In genomic region chrX:115564243-115564642, GRCh38 we compare ENCODE assay signal across 18 cellular contexts. TPM values are rescaled to one million over a fixed set of nuclear protein-coding genes. Genes with fewer than 3 reads are reported as not detected.
DNase-seq lines count a peak whose midpoint lies in the region; ATAC-seq, FAIRE-seq and TF ChIP-seq lines count a peak whose summit lies in the region.
"Had no signal": no experiment of that assay in that cellular context is flagged by ENCODE, and none has a peak within 500 bp of the region (broad histone marks: within the 10 kb centered on the region; RNA-seq: fewer than 3 reads in every experiment).

No MANE protein-coding gene starts in this region.

- no peak overlapping the region for H3K4ac ChIP-seq in H1 (replicated peaks; ENCODE audit: insufficient read length, low read depth, low read length)

- H4K5ac ChIP-seq in H1 (ENCODE audit: insufficient read length, low read depth, low read length) = no peak overlapping the region

- no peak for TF ChIP-seq RAD21 in H1 (IDR thresholded peaks at IDR 0.05 in 1 of 2, conservative IDR thresholded peaks at IDR 0.05 in 1 of 2; ENCODE audit: low read depth in 2 of 2, low read length in 2 of 2)

- TF ChIP-seq CTCF in AG04450 (IDR thresholded peaks at IDR 0.05; ENCODE audit: low read depth, low read length) (no peak), PC-3 (conservative IDR thresholded peaks at IDR 0.05; ENCODE audit: low read depth, low read length) (no peak), H1 (IDR thresholded peaks at IDR 0.05; ENCODE audit: control extremely low read depth in 1 of 3, insufficient read depth in 1 of 3, low read depth in 1 of 3, low read length in 3 of 3) (no peak), nephron (IDR thresholded peaks at IDR 0.05; ENCODE audit: unreplicated experiment in 3 of 3) (no peak)

- no peak for TF ChIP-seq POLR2A in H1 (IDR thresholded peaks at IDR 0.05; ENCODE audit: control extremely low read depth in 1 of 2, low read depth in 2 of 2, low read length in 2 of 2)

- TF ChIP-seq EP300 in H1 (IDR thresholded peaks at IDR 0.05; ENCODE audit: borderline replicate concordance in 1 of 2, low read depth in 2 of 2, low read length in 2 of 2) = no peak

- H3K4me3 Mint-ChIP-seq in nephron = peak overlapping the region; percentile 21 to 100 (median 99)
- H3K4me3 Mint-ChIP-seq in activated naive CD4-positive, alpha-beta T cell treated with anti-CD3 and anti-CD28 coated beads for 36 hours = no peak overlapping the region
- H3K4me3 Mint-ChIP-seq: activated CD8-positive, alpha-beta T cell treated with anti-CD3 and anti-CD28 coated beads, Interleukin-2, amount 10 ng/mL, durations not matched to agents 7 days and 5 days; IgD-negative memory B cell had no signal

- H4K20me1 ChIP-seq in PC-3 (ENCODE audit: low read length) (peaks cover 25% of the 10 kb centered on the region), H1 (replicated peaks in 1 of 2; ENCODE audit: control insufficient read depth in 1 of 2, insufficient read depth in 2 of 2, low read length in 2 of 2) (no peaks in the 10 kb centered on the region)

- H4K91ac ChIP-seq in H1 (replicated peaks; ENCODE audit: insufficient read length, low read length) = no peak overlapping the region

- ATAC-seq in PC-3 = no peak
- no peak for ATAC-seq in HG02981 (IDR thresholded peaks at IDR 0.05; ENCODE audit: unreplicated experiment)
- ATAC-seq: activated CD8-positive, alpha-beta T cell treated with anti-CD3 and anti-CD28 coated beads, Interleukin-2, amount 10 ng/mL, durations not matched to agents 7 days and 5 days; Right ventricle myocardium inferior had no signal

- no peak overlapping the region for H2BK120ac ChIP-seq in H1 (replicated peaks; ENCODE audit: low read depth, low read length)

- H3K14ac ChIP-seq in H1 (ENCODE audit: insufficient read length) = no peak overlapping the region

- FAIRE-seq in H1 (lab: Jason Lieb, UNC) = no peak
- FAIRE-seq: urothelium cell line had no signal

- CTCF ChIA-PET in AG04450 (lab: Charles Lee) (no interaction called here), PC-3 (lab: Charles Lee) (no interaction called here), H1 (lab: Charles Lee; ENCODE audit: partially characterized antibody) (interaction anchor here (1.6 kb wide), 1 partner anchor 233 kb away, joined by 7 read pairs; no protein-coding TSS in a partner anchor)
- CTCF ChIA-PET in activated naive CD4-positive, alpha-beta T cell treated with anti-CD3 and anti-CD28 coated beads for 36 hours (lab: Charles Lee) = no interaction called here

- BruUV-seq in PC-3 (replicated peaks; lab: Mats Ljungman, UMichigan) = no TSS peak

- no peak overlapping the region for H3K23ac ChIP-seq in H1 (ENCODE audit: insufficient read length)

- H3K9me3 Mint-ChIP-seq in nephron = no peaks in the 10 kb centered on the region
- H3K9me3 Mint-ChIP-seq in activated naive CD4-positive, alpha-beta T cell treated with anti-CD3 and anti-CD28 coated beads for 36 hours = no peaks in the 10 kb centered on the region

- peaks cover 4% of the 10 kb centered on the region for H3F3A ChIP-seq in PC-3 (ENCODE audit: low read length, unreplicated experiment)

- H3K56ac ChIP-seq in H1 (replicated peaks; ENCODE audit: insufficient read length, low read depth, low read length) = no peak overlapping the region

- no peak overlapping the region for H2BK20ac ChIP-seq in H1 (ENCODE audit: low read length)

- H3K27me3 ChIP-seq in AG04450 (ENCODE audit: control insufficient read depth, insufficient read depth, low read length) (no peaks in the 10 kb centered on the region), PC-3 (ENCODE audit: low read length) (no peaks in the 10 kb centered on the region), H1 (replicated peaks in 1 of 4; ENCODE audit: control insufficient read depth in 3 of 4, extremely low read depth in 1 of 4, insufficient read depth in 3 of 4, low read length in 3 of 4) (no peaks in the 10 kb centered on the region)

- no peak overlapping the region for H2BK15ac ChIP-seq in H1 (ENCODE audit: low read length)

- WGBS in H1 (ENCODE audit: extremely low coverage in 1 of 2, insufficient coverage in 1 of 2, insufficient read length in 1 of 2, insufficient replicate concordance in 2 of 2, low coverage in 1 of 2, low lambda C conversion rate in 2 of 2, missing lambda C conversion rate in 1 of 2), 2 experiments = 85% methylated on average over 2 of the region's 2 CpGs; no CpG with 5 or more reads in 1 of the 2 experiments

- no peak overlapping the region for H4K8ac ChIP-seq in H1 (ENCODE audit: extremely low read depth, insufficient read depth, low read length)

- peak overlapping the region in 2 of 3 experiments; percentile 45 to 99 for H3K27ac Mint-ChIP-seq in nephron
- no peak overlapping the region for H3K27ac Mint-ChIP-seq in activated naive CD4-positive, alpha-beta T cell treated with anti-CD3 and anti-CD28 coated beads for 36 hours
- H3K27ac Mint-ChIP-seq: activated CD8-positive, alpha-beta T cell treated with anti-CD3 and anti-CD28 coated beads, Interleukin-2, amount 10 ng/mL, durations not matched to agents 7 days and 5 days; IgD-negative memory B cell had no signal

- H3K79me1 ChIP-seq in H1 (ENCODE audit: low read depth, low read length) = no peaks in the 10 kb centered on the region

- H3K4me2 ChIP-seq in PC-3 (ENCODE audit: low read length) (peak overlapping the region; percentile 90), H1 (ENCODE audit: insufficient read depth in 1 of 2, low read depth in 2 of 2, low read length in 2 of 2) (peak overlapping the region; percentile 21 to 84; a peak in 2 of 4 replicates)

- no peak overlapping the region for H2BK12ac ChIP-seq in H1 (ENCODE audit: low read depth, low read length)

- H3K4me3 ChIP-seq in AG04450 (ENCODE audit: low read depth, low read length) (peak overlapping the region; percentile 18; the same call in 1 of the 2 replicates), PC-3 (ENCODE audit: low read length) (peak overlapping the region; percentile 93), H1 (ENCODE audit: extremely low read depth in 1 of 4, insufficient read depth in 2 of 4, low read depth in 3 of 4, low read length in 4 of 4) (peak overlapping the region in 1 of 4 experiments; percentile 83; a peak in 3 of 8 replicates)
- H3K4me3 ChIP-seq: colonic mucosa, prostate gland had no signal

- H3K9me3 ChIP-seq in AG04450 (ENCODE audit: control insufficient read depth, insufficient read depth, low read length) = no peaks in the 10 kb centered on the region
- no peaks in the 10 kb centered on the region for H3K9me3 ChIP-seq in PC-3 (ENCODE audit: low read length)
- no peaks in the 10 kb centered on the region for H3K9me3 ChIP-seq in H1 (ENCODE audit: insufficient read depth in 2 of 2, low read depth in 1 of 2, low read length in 1 of 2)
- H3K9me3 ChIP-seq: colonic mucosa, prostate gland had no signal

- H3K27ac ChIP-seq in AG04450 (ENCODE audit: low read depth, low read length) = no peak overlapping the region
- peak overlapping the region; percentile 95 for H3K27ac ChIP-seq in PC-3 (ENCODE audit: low read length)
- no peak overlapping the region for H3K27ac ChIP-seq in H1 (ENCODE audit: low read depth, low read length)
- H3K27ac ChIP-seq: colonic mucosa, prostate gland had no signal

- H2AFZ ChIP-seq in PC-3 (ENCODE audit: low read length) (no peak overlapping the region), H1 (ENCODE audit: low read length) (no peak overlapping the region)

- intact Hi-C loops in PC-3 (cut with micrococcal nuclease) = loop anchor here (1.0 to 5.0 kb wide), 3 partner anchors 217 to 337 kb away; no protein-coding TSS in a partner anchor
- intact Hi-C loops in activated naive CD4-positive, alpha-beta T cell treated with anti-CD3 and anti-CD28 coated beads for 36 hours (cut with micrococcal nuclease) = no loop called here

- H3K9me2 ChIP-seq in PC-3 (replicated peaks; ENCODE audit: low read length) = no peaks in the 10 kb centered on the region

- H3K4me1 Mint-ChIP-seq in nephron = peaks cover 71% of the 10 kb centered on the region
- no peaks in the 10 kb centered on the region for H3K4me1 Mint-ChIP-seq in activated naive CD4-positive, alpha-beta T cell treated with anti-CD3 and anti-CD28 coated beads for 36 hours (ENCODE audit: low read depth)

- no peak overlapping the region for H3K18ac ChIP-seq in H1 (ENCODE audit: extremely low read depth, low read length)

- H3K36me3 ChIP-seq in PC-3 (ENCODE audit: low read depth, low read length) (peaks cover 23% of the 10 kb centered on the region), H1 (ENCODE audit: control insufficient read depth in 2 of 4, insufficient read depth in 4 of 4, low read length in 3 of 4) (peaks cover 0 to 12% (median 0%) of the 10 kb centered on the region in 4 experiments; a peak in 2 of 8 replicates)
- H3K36me3 ChIP-seq: colonic mucosa, prostate gland had no signal

- POLR2A ChIA-PET in AG04450 (lab: Yijun Ruan, JAX) = no interaction called here
- POLR2A ChIA-PET in PC-3 (lab: Charles Lee; ENCODE audit: unreplicated experiment) = interaction anchor here (0.6 to 0.7 kb wide), 4 partner anchors 39 to 184 kb away, joined by 3 to 7 read pairs (median 4); no protein-coding TSS in a partner anchor
- POLR2A ChIA-PET in H1 (lab: Charles Lee; ENCODE audit: partially characterized antibody) = no interaction called here

- no peak overlapping the region for H2AK5ac ChIP-seq in H1 (ENCODE audit: low read depth, low read length)

- H3K27me3 Mint-ChIP-seq in nephron (ENCODE audit: low read depth) = peaks cover 3% of the 10 kb centered on the region
- peaks cover 17% of the 10 kb centered on the region for H3K27me3 Mint-ChIP-seq in activated naive CD4-positive, alpha-beta T cell treated with anti-CD3 and anti-CD28 coated beads for 36 hours (ENCODE audit: low read depth)

- peaks cover 13% of the 10 kb centered on the region for H3K36me3 Mint-ChIP-seq in nephron (ENCODE audit: low read depth)
- H3K36me3 Mint-ChIP-seq in activated naive CD4-positive, alpha-beta T cell treated with anti-CD3 and anti-CD28 coated beads for 36 hours (ENCODE audit: low read depth) = no peaks in the 10 kb centered on the region
- H3K36me3 Mint-ChIP-seq: IgD-negative memory B cell had no signal

- H3K4me1 ChIP-seq in PC-3 (ENCODE audit: insufficient read depth, low read length) (peaks cover 46% of the 10 kb centered on the region), H1 (replicated peaks in 1 of 4; ENCODE audit: control insufficient read depth in 3 of 4, insufficient read depth in 4 of 4, low read length in 3 of 4) (peaks cover 0 to 7% (median 1%) of the 10 kb centered on the region in 4 experiments; a peak in 3 of 7 replicates)
- H3K4me1 ChIP-seq: colonic mucosa, prostate gland had no signal

- DNase-seq in AG04450 (ENCODE audit: low read depth, low spot score) (no peak), PC-3 (no peak), H1 (ENCODE audit: low read depth in 1 of 2, low spot score in 2 of 2) (no peak), NCI-H82 (lab: John Stamatoyannopoulos, UW) (no peak), NCI-H526 treated with DMSO at 0.1 percent for 48 hours (lab: John Stamatoyannopoulos, UW) (no peak)
- no peak for DNase-seq in activated naive CD4-positive, alpha-beta T cell treated with anti-CD3 and anti-CD28 coated beads for 36 hours
- DNase-seq: activated CD8-positive, alpha-beta T cell treated with anti-CD3 and anti-CD28 coated beads, Interleukin-2, amount 10 ng/mL, durations not matched to agents 7 days and 5 days; activated naive CD4-positive, alpha-beta T cell treated with Interleukin-2 at 50 U/mL for 16 hours; colonic mucosa; DMS 273 treated with DMSO at 0.1 percent for 48 hours; NCI-H1436; NCI-H524 treated with DMSO at 0.1 percent for 48 hours had no signal

- H2BK5ac ChIP-seq in H1 (ENCODE audit: low read depth, low read length) = no peak overlapping the region

- H3K79me2 ChIP-seq in PC-3 (ENCODE audit: low read length) = peaks cover 86% of the 10 kb centered on the region
- peaks cover 8 to 80% of the 10 kb centered on the region in 2 experiments; a peak in 3 of 4 replicates for H3K79me2 ChIP-seq in H1 (ENCODE audit: control insufficient read depth in 1 of 2, insufficient read depth in 2 of 2, low read length in 2 of 2)

- H3K23me2 ChIP-seq in H1 (ENCODE audit: low read depth, low read length) = peaks cover 3% of the 10 kb centered on the region; the same call in 1 of the 2 replicates

- H3K9ac ChIP-seq in PC-3 (ENCODE audit: low read length) (peak overlapping the region; percentile 100), H1 (replicated peaks in 1 of 4; ENCODE audit: extremely low read depth in 1 of 4, low read depth in 3 of 4, low read length in 3 of 4) (no peak overlapping the region; a peak in 1 of 7 replicates)

RNA-seq across cellular contexts. Expression of gene PLS3, which starts 3.3 kb away (rescaled TPM):
- polyA plus RNA-seq in AG04450 (2011; rRNA removed) = 300 and 354 TPM in 2 replicates
- 81.9 and 157 TPM in 2 replicates for polyA minus RNA-seq in AG04450 (2011; rRNA and poly(A)+ RNA removed)
- 248 and 267 TPM in 2 replicates for total RNA-seq in PC-3 (2014; rRNA removed)
- total RNA-seq in H1 (2021; fragmentation: NEBNext Ultra II Directional; extraction: Animal tissue kit (Norgen Biotek cat#: 25700)) = 185 and 188 TPM in 2 replicates
- 55.2 and 107 TPM in 2 replicates for polyA plus RNA-seq in H1 (2011; rRNA removed)
- 143 TPM for polyA plus RNA-seq in H1 (2011; cell fraction: cytosol; rRNA removed)
- polyA plus RNA-seq in H1 (2011; cell fraction: nucleus; rRNA removed) = 69.2 TPM
- 152 to 225 TPM (median 173 TPM) in 4 replicates for polyA plus RNA-seq in H1 (2012, experiment 1 of 2)
- 14.6 TPM for polyA plus RNA-seq in H1 (2012, experiment 2 of 2)
- polyA plus RNA-seq in H1 (2013, experiment 1 of 2) = 90.2 TPM
- 91.0 TPM for polyA plus RNA-seq in H1 (2013, experiment 2 of 2)
- polyA minus RNA-seq in H1 (2011; rRNA and poly(A)+ RNA removed) = 153 and 370 TPM in 2 replicates
- polyA minus RNA-seq in H1 (2011; cell fraction: cytosol; rRNA and poly(A)+ RNA removed) = 150 TPM
- polyA minus RNA-seq in H1 (2011; cell fraction: nucleus; rRNA and poly(A)+ RNA removed) = 97.3 TPM
- 1 to 10 TPM in 1 of 2 experiments, under 1 TPM in 1; 0.81 to 1.3 TPM for total RNA-seq in activated naive CD4-positive, alpha-beta T cell treated with anti-CD3 and anti-CD28 coated beads for 36 hours
- polyA plus RNA-seq: IgD-negative memory B cell had no signal

Comparison
In these comparisons a context has a peak if more than half of its experiments do, and no peak if none do; other contexts are left out.
1. RNA of gene PLS3, which starts 3.3 kb away (total RNA-seq): 248 to 267 TPM in PC-3 and 185 to 188 TPM in H1; 0.81 to 1.3 TPM in activated naive CD4-positive, alpha-beta T cell treated with anti-CD3 and anti-CD28 coated beads for 36 hours; every median in the first group is over 10 times any median in the second.